19 cellular contexts compared by ENCODE assay signal in the genomic region with DNA sequence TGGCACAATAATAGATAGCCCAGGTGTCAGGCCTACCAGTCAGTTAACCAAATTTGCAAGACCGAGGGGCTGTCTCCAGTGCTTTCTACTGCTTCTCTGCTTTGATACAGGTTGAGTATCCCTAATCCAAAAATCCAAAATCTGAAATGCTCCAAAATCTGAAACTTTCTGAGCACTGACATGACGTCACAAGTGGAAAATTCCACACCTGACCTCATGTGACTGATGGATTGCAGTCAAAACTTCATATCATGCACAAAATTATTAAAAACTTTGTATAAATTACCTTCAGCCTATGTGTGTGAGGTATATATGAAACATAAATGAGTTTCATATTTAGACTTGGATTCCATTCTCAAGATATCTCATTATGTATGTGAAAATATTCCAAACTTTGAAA.
DNase-seq lines count a peak whose midpoint lies in the region; ATAC-seq, FAIRE-seq and TF ChIP-seq lines count a peak whose summit lies in the region.
"Had no signal": no experiment of that assay in that cellular context is flagged by ENCODE, and none has a peak within 500 bp of the region (broad histone marks: within the 10 kb centered on the region; RNA-seq: fewer than 3 reads in every experiment).

No MANE protein-coding gene starts in this region.

- in situ Hi-C loops in HepG2 (cut with HindIII; ENCODE audit: extremely low pct_ligation_motif_present, low pct_unique_long_range_greater_than_20kb) (no loop called here), K562 (cut with MboI) (no loop called here)

- H3K4me2 ChIP-seq in HepG2 (ENCODE audit: low read depth, low read length) (no peak overlapping the region), DND-41 (ENCODE audit: insufficient read depth, low read length) (no peak overlapping the region), K562 (ENCODE audit: insufficient read depth, low read length) (no peak overlapping the region)

- H3K27me3 ChIP-seq in HepG2 (ENCODE audit: control insufficient read depth in 1 of 2, insufficient read depth in 2 of 2, low read length in 2 of 2) (peaks cover 3 to 76% of the 10 kb centered on the region in 2 experiments), right lobe of liver (no peaks in the 10 kb centered on the region), DND-41 (ENCODE audit: insufficient read depth, low read length, poor library complexity) (no peaks in the 10 kb centered on the region), K562 (ENCODE audit: control insufficient read depth in 2 of 2, insufficient read depth in 2 of 2, low read length in 2 of 2) (peaks cover 21 to 44% of the 10 kb centered on the region in 2 experiments)

- no peaks in the 10 kb centered on the region for H3K9me3 ChIP-seq in HepG2 (ENCODE audit: low read length)
- H3K9me3 ChIP-seq in right lobe of liver: no peaks in the 10 kb centered on the region
- no peaks in the 10 kb centered on the region for H3K9me3 ChIP-seq in DND-41 (ENCODE audit: insufficient read depth, low read length, severe bottlenecking)
- no peaks in the 10 kb centered on the region for H3K9me3 ChIP-seq in K562 (replicated peaks; ENCODE audit: control insufficient read depth, insufficient read depth, low read depth, low read length)
- H3K9me3 ChIP-seq: HAP-1 had no signal

- BruUV-seq in HepG2 (replicated peaks; lab: Mats Ljungman, UMichigan) (no TSS peak), K562 (replicated peaks; lab: Mats Ljungman, UMichigan) (no TSS peak)

- FAIRE-seq in HepG2 (lab: Jason Lieb, UNC): no peak
- FAIRE-seq in K562 (lab: Jason Lieb, UNC): no peak
- FAIRE-seq: D721Med, GM12891, GM18507, H54 had no signal

- H4K20me1 ChIP-seq in HepG2 (ENCODE audit: insufficient read depth, low read length) (no peaks in the 10 kb centered on the region), DND-41 (ENCODE audit: insufficient read depth, low read length) (no peaks in the 10 kb centered on the region), K562 (replicated peaks; ENCODE audit: control insufficient read depth, insufficient read depth, low read length) (no peaks in the 10 kb centered on the region)

- H2AFZ ChIP-seq in HepG2 (ENCODE audit: low read length) (no peak overlapping the region), DND-41 (ENCODE audit: low read depth, low read length) (no peak overlapping the region), K562 (ENCODE audit: low read depth, low read length) (no peak overlapping the region)

- no peak overlapping the region for H3K9ac ChIP-seq in HepG2 (ENCODE audit: insufficient read depth, low read depth, low read length)
- H3K9ac ChIP-seq in DND-41 (ENCODE audit: low read depth, low read length): no peak overlapping the region
- H3K9ac ChIP-seq in K562 (ENCODE audit: insufficient read depth in 1 of 2, low read depth in 2 of 2, low read length in 2 of 2): no peak overlapping the region

- H3K4me3 ChIP-seq in HepG2 (replicated peaks in 1 of 3; ENCODE audit: insufficient read depth in 1 of 3, low read depth in 2 of 3, low read length in 3 of 3) (no peak overlapping the region), right lobe of liver (no peak overlapping the region), DND-41 (ENCODE audit: low read depth in 1 of 2, low read length in 2 of 2) (no peak overlapping the region), K562 (no peak overlapping the region), lower leg skin (ENCODE audit: low read depth, poor library complexity, severe bottlenecking) (no peak overlapping the region)
- H3K4me3 ChIP-seq: HAP-1 had no signal

- no peaks in the 10 kb centered on the region for H3K9me1 ChIP-seq in K562 (ENCODE audit: control insufficient read depth, insufficient read depth, low read length)

- H3K4me1 ChIP-seq in HepG2 (ENCODE audit: insufficient read depth, low read length): no peaks in the 10 kb centered on the region
- H3K4me1 ChIP-seq in right lobe of liver: no peaks in the 10 kb centered on the region
- peaks cover 26% of the 10 kb centered on the region for H3K4me1 ChIP-seq in DND-41 (ENCODE audit: insufficient read depth, low read length)
- no peaks in the 10 kb centered on the region for H3K4me1 ChIP-seq in K562 (replicated peaks in 1 of 2; ENCODE audit: control insufficient read depth in 2 of 2, insufficient read depth in 2 of 2, low read length in 2 of 2)
- H3K4me1 ChIP-seq: HAP-1 had no signal

- no peaks in the 10 kb centered on the region for H3K36me3 ChIP-seq in HepG2 (replicated peaks in 1 of 2; ENCODE audit: control insufficient read depth in 1 of 2, insufficient read depth in 2 of 2, low read length in 2 of 2)
- H3K36me3 ChIP-seq in right lobe of liver: no peaks in the 10 kb centered on the region
- H3K36me3 ChIP-seq in DND-41 (ENCODE audit: insufficient read depth, low read length): no peaks in the 10 kb centered on the region
- H3K36me3 ChIP-seq in K562 (ENCODE audit: control insufficient read depth, insufficient read depth, low read length): no peaks in the 10 kb centered on the region
- H3K36me3 ChIP-seq: HAP-1 had no signal

- TF ChIP-seq RAD21 in HepG2 (CRISPR knock-in tag; IDR thresholded peaks at IDR 0.05) (no peak), K562 (CRISPR knock-in tag; conservative IDR thresholded peaks at IDR 0.05 in 1 of 2, IDR thresholded peaks at IDR 0.05 in 1 of 2) (no peak)

- TF ChIP-seq CTCF in HepG2 (CRISPR knock-in tag; IDR thresholded peaks at IDR 0.05) (no peak), right lobe of liver (IDR thresholded peaks at IDR 0.05) (no peak), DND-41 (IDR thresholded peaks at IDR 0.05; ENCODE audit: borderline replicate concordance, extremely low read depth, low read length, poor library complexity, severe bottlenecking) (no peak), K562 (IDR thresholded peaks at IDR 0.05 in 2 of 3, conservative IDR thresholded peaks at IDR 0.05 in 1 of 3; ENCODE audit: insufficient read depth in 2 of 3, low read depth in 1 of 3, low read length in 3 of 3) (no peak), lower leg skin (IDR thresholded peaks at IDR 0.05) (no peak)

- TF ChIP-seq EP300 in HepG2 (IDR thresholded peaks at IDR 0.05; ENCODE audit: low read depth in 2 of 2, low read length in 2 of 2) (no peak), HepG2 (CRISPR knock-in tag; IDR thresholded peaks at IDR 0.05; ENCODE audit: borderline replicate concordance) (no peak), K562 (IDR thresholded peaks at IDR 0.05; ENCODE audit: low read length) (no peak)

- POLR2A ChIA-PET in HepG2 (lab: Yijun Ruan, JAX) (no interaction called here), K562 (lab: Yijun Ruan, JAX) (no interaction called here)

- intact Hi-C loops in HepG2 (cut with micrococcal nuclease; ENCODE audit: unreplicated experiment): no loop called here
- intact Hi-C loops in right lobe of liver (cut with DNase I): no loop called here
- intact Hi-C loops in K562 (cut with micrococcal nuclease): no loop called here
- intact Hi-C loops in lower leg skin (cut with DNase I; ENCODE audit: low total_unique reads): no loop called here

- DNase-seq in HepG2 (ENCODE audit: low spot score) (no peak), right lobe of liver (no peak), DND-41 (no peak), K562 (ENCODE audit: extremely low read depth in 1 of 4, low spot score in 3 of 4) (no peak), lower leg skin (ENCODE audit: low spot score in 2 of 2) (no peak), RPMI8226 (no peak)
- DNase-seq: CD4-positive, alpha-beta T cell; CD8-positive, alpha-beta memory T cell; DMS 273 treated with DMSO at 0.1 percent for 48 hours; DMS79; GF-D8; GOT3; HFFc6 had no signal

- TF ChIP-seq POLR2A in HepG2 (IDR thresholded peaks at IDR 0.05; ENCODE audit: insufficient read depth in 1 of 2, low read depth in 2 of 2, low read length in 2 of 2) (no peak), right lobe of liver (IDR thresholded peaks at IDR 0.05) (no peak), K562 (conservative IDR thresholded peaks at IDR 0.05) (no peak), lower leg skin (IDR thresholded peaks at IDR 0.05) (no peak)

- H3K79me2 ChIP-seq in HepG2 (ENCODE audit: insufficient read depth, low read length) (no peaks in the 10 kb centered on the region), DND-41 (ENCODE audit: insufficient read depth, low read length) (no peaks in the 10 kb centered on the region), K562 (ENCODE audit: control insufficient read depth, insufficient read depth, low read length) (no peaks in the 10 kb centered on the region)

- 0% methylated on average over 1 of the region's 2 CpGs for WGBS in HepG2 (ENCODE audit: low lambda C conversion rate)
- WGBS in right lobe of liver (ENCODE audit: insufficient coverage, low coverage, low lambda C conversion rate, missing lambda C conversion rate): 52% methylated on average over 2 of the region's 2 CpGs
- WGBS in K562 (ENCODE audit: insufficient coverage, low coverage, missing lambda C conversion rate): 3% methylated on average over 2 of the region's 2 CpGs
- WGBS in lower leg skin, 2 donors: 74 to 84% methylated on average over 2 of the region's 2 CpGs

- CTCF ChIA-PET in HepG2 (lab: Yijun Ruan, JAX; ENCODE audit: low intra/inter-chr PET ratio, low total read pairs) (no interaction called here), K562 (lab: Yijun Ruan, JAX; ENCODE audit: low intra/inter-chr PET ratio) (no interaction called here)

- no peak for ATAC-seq in HepG2
- no peak for ATAC-seq in right lobe of liver
- no peak for ATAC-seq in DND-41 (ENCODE audit: insufficient read depth, low read depth)
- ATAC-seq in K562: no peak
- ATAC-seq in GM19395 (IDR thresholded peaks at IDR 0.05; ENCODE audit: unreplicated experiment): no peak

- no peak overlapping the region for H3K27ac ChIP-seq in HepG2 (ENCODE audit: extremely low read length, insufficient read depth, low read length)
- no peak overlapping the region for H3K27ac ChIP-seq in right lobe of liver
- peak overlapping the region; percentile 45; the same call in 1 of the 2 replicates for H3K27ac ChIP-seq in DND-41 (ENCODE audit: low read length)
- no peak overlapping the region for H3K27ac ChIP-seq in K562 (ENCODE audit: extremely low read depth, low read depth, low read length)

TF ChIP-seq in HepG2, 621 proteins besides CTCF, POLR2A, EP300 and RAD21:
- TF ChIP-seq CREB1 (IDR thresholded peaks at IDR 0.05) (peak; percentile 95), CREB1 (CRISPR knock-in tag; IDR thresholded peaks at IDR 0.05) (no peak), ZNF550 (CRISPR knock-in tag; IDR thresholded peaks at IDR 0.05; ENCODE audit: borderline replicate concordance) (no peak), ATF7 (IDR thresholded peaks at IDR 0.05) (peak; percentile 86), ATF7 (CRISPR knock-in tag; IDR thresholded peaks at IDR 0.05) (no peak)

TF ChIP-seq in K562, 482 proteins besides CTCF, POLR2A, EP300 and RAD21:
- TF ChIP-seq PRMT5 (CRISPR knock-in tag; IDR thresholded peaks at IDR 0.05): no peak
- TF ChIP-seq ATF1 (CRISPR knock-in tag; IDR thresholded peaks at IDR 0.05): no peak
- 0 out of 2 replicates have a peak, but pooled peaks have one; percentile 35 for TF ChIP-seq ATF1 (tag; IDR thresholded peaks at IDR 0.05)
